Comparison of ENCODE assay signal across 11 cellular contexts in the genomic region with DNA sequence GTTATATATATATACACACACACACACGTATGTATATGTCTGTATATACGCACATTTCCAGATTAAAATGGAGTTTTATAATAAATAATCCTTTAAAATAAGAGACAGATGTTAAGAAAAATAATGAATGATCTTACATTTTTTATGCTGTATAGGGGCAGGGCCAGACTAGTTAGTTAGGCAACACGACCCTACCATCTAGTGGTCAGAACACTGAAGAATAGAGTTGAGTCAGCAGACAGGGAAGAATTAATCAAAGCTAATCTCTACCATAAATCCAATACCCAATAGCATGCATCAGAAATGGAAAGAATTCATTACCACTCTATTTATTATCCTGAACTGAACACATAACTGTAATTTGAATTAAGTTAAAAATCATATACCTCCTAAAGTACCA.
DNase-seq lines count a peak whose midpoint lies in the region; ATAC-seq, FAIRE-seq and TF ChIP-seq lines count a peak whose summit lies in the region.
"Had no signal": no experiment of that assay in that cellular context is flagged by ENCODE, and none has a peak within 500 bp of the region (broad histone marks: within the 10 kb centered on the region; RNA-seq: fewer than 3 reads in every experiment).

No MANE protein-coding gene starts in this region.

- no peak overlapping the region for H3K27ac ChIP-seq in breast epithelium
- H3K27ac ChIP-seq in PC-3 (ENCODE audit: low read length): no peak overlapping the region

- ATAC-seq in PC-3 (peak; percentile 99), GM19328 (IDR thresholded peaks at IDR 0.05; ENCODE audit: unreplicated experiment) (no peak)

- no peaks in the 10 kb centered on the region for H3K27me3 ChIP-seq in breast epithelium
- H3K27me3 ChIP-seq in PC-3 (ENCODE audit: low read length): peaks cover 40% of the 10 kb centered on the region

- H3K4me3 ChIP-seq in breast epithelium: no peak overlapping the region
- H3K4me3 ChIP-seq in PC-3 (ENCODE audit: low read length): no peak overlapping the region

- DNase-seq in MCF 10A (ENCODE audit: unreplicated experiment) (peak; percentile 64), breast epithelium (ENCODE audit: low spot score in 2 of 2) (no peak), PC-3 (peak; percentile 75), erythroblast (lab: John Stamatoyannopoulos, UW) (peak; percentile 2), urothelium cell line (ENCODE audit: low spot score) (peak; percentile 5), occipital lobe (lab: John Stamatoyannopoulos, UW) (no peak)
- no peak for DNase-seq in activated CD8-positive, alpha-beta memory T cell treated with anti-CD3 and anti-CD28 coated beads, Interleukin-2, amount 50 U/mL, for 48 hours
- DNase-seq: activated naive CD4-positive, alpha-beta T cell; AML-193; glutamatergic neuron had no signal

- H3K4me2 ChIP-seq in PC-3 (ENCODE audit: low read length): no peak overlapping the region

- H3K9me3 ChIP-seq in breast epithelium (no peaks in the 10 kb centered on the region), PC-3 (ENCODE audit: low read length) (no peaks in the 10 kb centered on the region)

- no peak overlapping the region for H2AFZ ChIP-seq in PC-3 (ENCODE audit: low read length)

- H3K27me3 Mint-ChIP-seq in MCF 10A (ENCODE audit: insufficient read depth, unreplicated experiment): no peaks in the 10 kb centered on the region

- H3K4me1 Mint-ChIP-seq in MCF 10A (ENCODE audit: insufficient read depth, unreplicated experiment): no peaks in the 10 kb centered on the region

- TF ChIP-seq POLR2A in breast epithelium (IDR thresholded peaks at IDR 0.05): no peak
- TF ChIP-seq POLR2A in erythroblast (IDR thresholded peaks at IDR 0.05; ENCODE audit: low read length): no peak

- H3K79me2 ChIP-seq in PC-3 (ENCODE audit: low read length): no peaks in the 10 kb centered on the region

- POLR2A ChIA-PET in MCF 10A (lab: Yijun Ruan, JAX): no interaction called here
- POLR2A ChIA-PET in PC-3 (lab: Charles Lee; ENCODE audit: unreplicated experiment): no interaction called here

- no peaks in the 10 kb centered on the region for H3K9me2 ChIP-seq in PC-3 (replicated peaks; ENCODE audit: low read length)

- peak; percentile 67 for TF ChIP-seq CTCF in MCF 10A (IDR thresholded peaks at IDR 0.05; ENCODE audit: unreplicated experiment)
- no peak for TF ChIP-seq CTCF in breast epithelium (IDR thresholded peaks at IDR 0.05)
- TF ChIP-seq CTCF in PC-3 (conservative IDR thresholded peaks at IDR 0.05; ENCODE audit: low read depth, low read length): peak; percentile 76

- H3F3A ChIP-seq in PC-3 (ENCODE audit: low read length, unreplicated experiment): no peaks in the 10 kb centered on the region

- no peak for FAIRE-seq in urothelium cell line (lab: Jason Lieb, UNC)

- CTCF ChIA-PET in MCF 10A (lab: Yijun Ruan, JAX) (interaction anchor here (0.6 to 1.5 kb wide), 4 partner anchors 36 to 1538 kb away, joined by 3 to 8 read pairs (median 5); no protein-coding TSS in a partner anchor), PC-3 (lab: Charles Lee) (interaction anchor here (0.6 kb wide), 2 partner anchors 15 to 171 kb away, joined by 5 read pairs; no protein-coding TSS in a partner anchor)

- no peaks in the 10 kb centered on the region for H4K20me1 ChIP-seq in PC-3 (ENCODE audit: low read length)

- H3K4me1 ChIP-seq in breast epithelium: no peaks in the 10 kb centered on the region
- no peaks in the 10 kb centered on the region for H3K4me1 ChIP-seq in PC-3 (ENCODE audit: insufficient read depth, low read length)

- no TSS peak for BruUV-seq in MCF 10A (replicated peaks; lab: Mats Ljungman, UMichigan)
- BruUV-seq in PC-3 (replicated peaks; lab: Mats Ljungman, UMichigan): no TSS peak

- H3K36me3 Mint-ChIP-seq in MCF 10A (ENCODE audit: insufficient read depth, unreplicated experiment): no peaks in the 10 kb centered on the region

- H3K9me3 Mint-ChIP-seq in MCF 10A (ENCODE audit: unreplicated experiment): no peaks in the 10 kb centered on the region

- H3K4me3 Mint-ChIP-seq in MCF 10A (ENCODE audit: unreplicated experiment): no peak overlapping the region

- intact Hi-C loops in MCF 10A (cut with micrococcal nuclease) (loop anchor here (1.0 to 5.0 kb wide), 5 partner anchors 116 to 1539 kb away; no protein-coding TSS in a partner anchor), breast epithelium (cut with DNase I; ENCODE audit: low total_unique reads) (no loop called here), PC-3 (cut with micrococcal nuclease) (loop anchor here (1.0 to 5.0 kb wide), 5 partner anchors 116 to 892 kb away; no protein-coding TSS in a partner anchor)

- H3K36me3 ChIP-seq in breast epithelium (peaks cover 5% of the 10 kb centered on the region), PC-3 (ENCODE audit: low read depth, low read length) (no peaks in the 10 kb centered on the region)

- H3K27ac Mint-ChIP-seq in MCF 10A (ENCODE audit: low read depth, unreplicated experiment): no peak overlapping the region

- no peak overlapping the region for H3K9ac ChIP-seq in PC-3 (ENCODE audit: low read length)

Comparison
In these comparisons a context has a peak if more than half of its experiments do, and no peak if none do; other contexts are left out.
1. DNase-seq: peak in MCF 10A (single experiment), PC-3 (single experiment), erythroblast (2 of 2) and urothelium cell line (single experiment); none in breast epithelium (0 of 2), activated CD8-positive, alpha-beta memory T cell treated with anti-CD3 and anti-CD28 coated beads, Interleukin-2, amount 50 U/mL, for 48 hours (single experiment) and occipital lobe (single experiment).
2. CTCF ChIP-seq: peak in MCF 10A (single experiment) and PC-3 (single experiment); none in breast epithelium (0 of 3).